8 cellular contexts compared by ENCODE assay signal in the genomic region with DNA sequence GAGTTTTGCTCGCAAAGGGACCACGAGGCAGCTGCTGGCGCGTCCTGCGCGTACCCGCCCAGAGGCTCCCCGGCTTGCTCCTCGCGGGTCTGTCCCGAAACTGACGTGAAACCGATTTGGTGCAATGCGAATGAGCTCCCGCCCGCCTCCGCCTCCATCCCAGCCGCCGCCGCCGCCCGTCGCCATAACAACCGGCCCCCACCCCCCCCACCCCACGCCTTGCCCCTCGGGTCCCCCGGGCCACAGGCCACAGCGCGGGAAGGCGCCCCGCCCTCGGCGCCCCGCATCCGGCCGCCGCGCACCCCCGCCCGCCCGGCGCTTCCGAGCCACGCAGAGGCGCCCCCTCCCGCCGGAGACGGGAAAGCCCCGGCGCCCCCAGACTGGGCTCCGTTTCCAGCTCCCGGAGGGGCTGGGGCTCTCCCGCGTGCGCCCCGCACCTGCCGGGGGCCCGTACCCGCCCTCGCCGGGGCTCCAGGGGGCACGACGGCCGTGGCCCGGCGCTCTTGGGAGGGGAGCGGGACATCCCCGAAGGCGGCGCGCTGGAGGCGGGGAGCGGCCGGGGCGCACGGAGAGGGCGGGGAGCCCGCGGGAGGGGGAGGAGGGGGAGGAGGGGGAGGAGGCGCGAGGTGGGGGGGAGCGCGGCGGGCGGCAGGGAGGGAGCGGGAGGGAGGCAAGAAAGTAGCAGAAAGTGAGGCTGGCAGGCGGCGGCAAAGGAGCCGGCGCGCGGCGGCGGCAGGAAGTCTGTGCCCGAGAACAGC. TPM values are rescaled to one million over a fixed set of nuclear protein-coding genes. Genes with fewer than 3 reads are reported as not detected.
A peak's percentile ranks its signal among the peaks of the same experiment; 100 is the strongest.
DNase-seq lines count a peak whose midpoint lies in the region; ATAC-seq and TF ChIP-seq lines count a peak whose summit lies in the region.

A gene (plus strand): TSS at position 678 of the 758 bp plus-strand sequence.

- ATAC-seq in HG03442 (IDR thresholded peaks at IDR 0.05; ENCODE audit: unreplicated experiment), result peak; percentile 39

- peak within 1 kb of the TSS; percentile 87 to 94 (median 92) for H3K4me3 ChIP-seq in Peyer's patch
- H3K4me3 ChIP-seq in fibroblast of the aortic adventitia (ENCODE audit: low read depth, low read length), result peak within 1 kb of the TSS; percentile 84
- peak within 1 kb of the TSS; percentile 94 for H3K4me3 ChIP-seq in neural cell (ENCODE audit: low read length)
- H3K4me3 ChIP-seq in stomach smooth muscle (ENCODE audit: low read length in 2 of 2), result peak within 1 kb of the TSS; percentile 99 to 100

- H3K9ac ChIP-seq in neural cell (ENCODE audit: low read length), result peak within 1 kb of the TSS; percentile 79
- H3K9ac ChIP-seq in stomach smooth muscle (ENCODE audit: low read length in 2 of 2), result peak within 1 kb of the TSS; percentile 76 to 82

- no peaks in the 10 kb centered on the region for H3K9me3 ChIP-seq in Peyer's patch
- H3K9me3 ChIP-seq in neural cell (ENCODE audit: low read length), result no peaks in the 10 kb centered on the region
- H3K9me3 ChIP-seq in stomach smooth muscle (ENCODE audit: control insufficient read depth in 2 of 2, low read length in 2 of 2), result no peaks in the 10 kb centered on the region

- no peak for TF ChIP-seq RAD21 in neural cell (conservative IDR thresholded peaks at IDR 0.05)

- peaks cover 0 to 15% (median 4%) of the 10 kb centered on the region in 4 donors for H3K4me1 ChIP-seq in Peyer's patch
- H3K4me1 ChIP-seq in stomach smooth muscle (ENCODE audit: control insufficient read depth, insufficient read depth, low read length), result peaks cover 34% of the 10 kb centered on the region

- DNase-seq in CD14-positive monocyte (ENCODE audit: low spot score), result peak; percentile 75
- DNase-seq in GM19240 (ENCODE audit: insufficient read length, low spot score), result peak; percentile 60
- peak; percentile 88 to 95 (median 89) for DNase-seq in Peyer's patch
- peak; percentile 82 for DNase-seq in activated T-helper 2 cell treated with anti-CD3 and anti-CD28 coated beads, Interferon-gamma antibody, Interleukin-2, Interleukin-4, amounts not matched to agents 10 μg/mL and 5 μg/mL and 100 μg/mL, durations not matched to agents 14 hours and 24 hours and 36 hours (ENCODE audit: low spot score)
- peak; percentile 62 for DNase-seq in fibroblast of the aortic adventitia (ENCODE audit: low read depth)

- peaks cover 29% of the 10 kb centered on the region for H3K4me1 Mint-ChIP-seq in CD14-positive monocyte
- H3K4me1 Mint-ChIP-seq in activated T-helper 2 cell treated with anti-CD3 and anti-CD28 coated beads, Interferon-gamma antibody, Interleukin-2, Interleukin-4, amounts not matched to agents 10 μg/mL and 5 μg/mL and 100 μg/mL, durations not matched to agents 14 hours and 24 hours and 36 hours (ENCODE audit: low read depth), result peaks cover 21% of the 10 kb centered on the region

- H3K9me3 Mint-ChIP-seq in CD14-positive monocyte, result peaks cover 0 to 6% (median 3%) of the 10 kb centered on the region in 7 donors
- no peaks in the 10 kb centered on the region for H3K9me3 Mint-ChIP-seq in activated T-helper 2 cell treated with anti-CD3 and anti-CD28 coated beads, Interferon-gamma antibody, Interleukin-2, Interleukin-4, amounts not matched to agents 10 μg/mL and 5 μg/mL and 100 μg/mL, durations not matched to agents 14 hours and 24 hours and 36 hours

- peaks cover 45 to 51% (median 51%) of the 10 kb centered on the region in 3 donors for H3K27me3 Mint-ChIP-seq in CD14-positive monocyte (ENCODE audit: low read depth in 3 of 3)
- peaks cover 43% of the 10 kb centered on the region for H3K27me3 Mint-ChIP-seq in activated T-helper 2 cell treated with anti-CD3 and anti-CD28 coated beads, Interferon-gamma antibody, Interleukin-2, Interleukin-4, amounts not matched to agents 10 μg/mL and 5 μg/mL and 100 μg/mL, durations not matched to agents 14 hours and 24 hours and 36 hours (ENCODE audit: low read depth)

- peaks cover 6 to 8% of the 10 kb centered on the region in 2 donors for H3K36me3 Mint-ChIP-seq in CD14-positive monocyte
- H3K36me3 Mint-ChIP-seq in activated T-helper 2 cell treated with anti-CD3 and anti-CD28 coated beads, Interferon-gamma antibody, Interleukin-2, Interleukin-4, amounts not matched to agents 10 μg/mL and 5 μg/mL and 100 μg/mL, durations not matched to agents 14 hours and 24 hours and 36 hours (ENCODE audit: low read depth), result no peaks in the 10 kb centered on the region

- H3K27ac ChIP-seq in Peyer's patch (peak within 1 kb of the TSS; percentile 85 to 96 (median 88)), neural cell (ENCODE audit: low read length) (peak within 1 kb of the TSS; percentile 73), stomach smooth muscle (ENCODE audit: low read length) (peak within 1 kb of the TSS; percentile 82)

- H3F3A ChIP-seq in neural cell (ENCODE audit: insufficient read depth, low read length, poor library complexity, severe bottlenecking), result no peaks in the 10 kb centered on the region

- TF ChIP-seq CTCF in CD14-positive monocyte (IDR thresholded peaks at IDR 0.05) (peak; percentile 31), Peyer's patch (IDR thresholded peaks at IDR 0.05) (peak; percentile 8 to 50 (median 29)), fibroblast of the aortic adventitia (IDR thresholded peaks at IDR 0.05; ENCODE audit: insufficient read depth, low read length) (peak; percentile 8), neural cell (IDR thresholded peaks at IDR 0.05; ENCODE audit: poor library complexity, severe bottlenecking) (peak; percentile 59)

- TF ChIP-seq EP300 in neural cell (conservative IDR thresholded peaks at IDR 0.05; ENCODE audit: poor library complexity, severe bottlenecking), result no peak

- H2AFZ ChIP-seq in neural cell (ENCODE audit: low read depth, low read length), result peak within 1 kb of the TSS; percentile 51

- H3K27ac Mint-ChIP-seq in CD14-positive monocyte, result peak within 1 kb of the TSS; percentile 88 to 96 (median 93)
- H3K27ac Mint-ChIP-seq in activated T-helper 2 cell treated with anti-CD3 and anti-CD28 coated beads, Interferon-gamma antibody, Interleukin-2, Interleukin-4, amounts not matched to agents 10 μg/mL and 5 μg/mL and 100 μg/mL, durations not matched to agents 14 hours and 24 hours and 36 hours, result peak within 1 kb of the TSS; percentile 90

- H3K27me3 ChIP-seq in Peyer's patch, result no peaks in the 10 kb centered on the region
- no peaks in the 10 kb centered on the region for H3K27me3 ChIP-seq in neural cell (ENCODE audit: insufficient read depth, low read depth, low read length)
- H3K27me3 ChIP-seq in stomach smooth muscle (ENCODE audit: control insufficient read depth in 1 of 2, insufficient read depth in 2 of 2, low read length in 2 of 2), result no peaks in the 10 kb centered on the region

- H3K4me2 ChIP-seq in neural cell (ENCODE audit: low read length), result peak within 1 kb of the TSS; percentile 77

- H3K9me2 ChIP-seq in neural cell (ENCODE audit: insufficient read depth, low read length), result no peaks in the 10 kb centered on the region

- H3K4me3 Mint-ChIP-seq in CD14-positive monocyte, result peak within 1 kb of the TSS; percentile 98 to 99
- peak within 1 kb of the TSS; percentile 89 for H3K4me3 Mint-ChIP-seq in activated T-helper 2 cell treated with anti-CD3 and anti-CD28 coated beads, Interferon-gamma antibody, Interleukin-2, Interleukin-4, amounts not matched to agents 10 μg/mL and 5 μg/mL and 100 μg/mL, durations not matched to agents 14 hours and 24 hours and 36 hours (ENCODE audit: low read depth)

- peaks cover 26% of the 10 kb centered on the region for H3K79me2 ChIP-seq in neural cell (replicated peaks; ENCODE audit: insufficient read depth, low read length)

- H4K20me1 ChIP-seq in neural cell (ENCODE audit: insufficient read depth), result no peaks in the 10 kb centered on the region

- intact Hi-C loops in CD14-positive monocyte (cut with micrococcal nuclease), result loop anchor here in 1 of 2 donors (2.0 kb wide), 1 partner anchor 14 kb away; no protein-coding TSS in a partner anchor
- intact Hi-C loops in activated T-helper 2 cell treated with anti-CD3 and anti-CD28 coated beads, Interferon-gamma antibody, Interleukin-2, Interleukin-4, amounts not matched to agents 10 μg/mL and 5 μg/mL and 100 μg/mL, durations not matched to agents 14 hours and 24 hours and 36 hours (cut with micrococcal nuclease), result loop anchor here (1.0 to 5.0 kb wide), 4 partner anchors 17 to 100 kb away; no protein-coding TSS in a partner anchor

- TF ChIP-seq POLR2A in Peyer's patch (IDR thresholded peaks at IDR 0.05), result no peak

- H3K36me3 ChIP-seq in Peyer's patch, result no peaks in the 10 kb centered on the region
- H3K36me3 ChIP-seq in neural cell (ENCODE audit: insufficient read depth, low read length), result no peaks in the 10 kb centered on the region
- H3K36me3 ChIP-seq in stomach smooth muscle (ENCODE audit: control insufficient read depth in 2 of 2, insufficient read depth in 2 of 2, low read length in 2 of 2), result no peaks in the 10 kb centered on the region

TF ChIP-seq in neural cell, 6 proteins besides CTCF, POLR2A, EP300 and RAD21 (continues in another document):
- peak; percentile 14 for TF ChIP-seq POLR2AphosphoS5 (IDR thresholded peaks at IDR 0.05)

RNA-seq across cellular contexts. Expression of the gene that starts here (rescaled TPM):
- polyA plus RNA-seq in CD14-positive monocyte (1 to 10 TPM; 6.7 to 7.1 TPM), neural cell (13.8 and 18.6 TPM in 2 replicates)
- total RNA-seq in Peyer's patch (10 to 100 TPM in 1 of 4 donors, 1 to 10 TPM in 3; 5.6 to 23.9 (median 7.4) TPM), fibroblast of the aortic adventitia (ENCODE audit: low replicate concordance) (2.3 and 9.8 TPM in 2 replicates)
- total RNA-seq in activated T-helper 2 cell treated with anti-CD3 and anti-CD28 coated beads, Interferon-gamma antibody, Interleukin-2, Interleukin-4, amounts not matched to agents 10 μg/mL and 5 μg/mL and 100 μg/mL, durations not matched to agents 14 hours and 24 hours and 36 hours, result 5.7 and 6.1 TPM in 2 replicates
- 32.4 and 38.7 TPM in 2 replicates for polyA minus RNA-seq in neural cell

Comparison
In these comparisons a context has a peak if more than half of its experiments do, and no peak if none do; other contexts are left out.
1. Peak in every context shown above with its lines: DNase-seq, ATAC-seq, H3K4me3 ChIP-seq and H3K27ac ChIP-seq.
2. CTCF ChIP-seq: peak in every context shown above with its lines; median percentile 59 in neural cell; 31 in CD14-positive monocyte; 29 in Peyer's patch; 8 in fibroblast of the aortic adventitia.